In the genomic region with DNA sequence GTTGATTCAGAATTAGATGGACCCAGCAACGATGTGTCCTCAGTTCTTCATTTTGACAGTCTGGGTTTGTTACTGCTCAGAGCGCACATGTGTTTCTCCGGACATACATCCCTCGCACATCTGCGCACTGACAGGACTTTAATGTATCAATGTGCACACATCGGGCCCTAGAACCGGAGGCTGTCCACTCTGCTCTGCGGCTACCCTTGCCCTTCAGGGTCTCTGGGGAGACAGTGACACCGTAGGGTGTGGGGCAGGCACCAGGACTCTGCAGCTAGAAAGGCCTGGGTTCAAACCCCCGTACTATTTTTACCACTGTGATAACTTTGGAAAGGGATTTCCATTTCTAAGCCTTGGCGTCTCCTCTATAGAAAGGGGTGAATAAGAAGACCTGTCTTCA, we compare ENCODE assay signal across 15 cellular contexts. TPM values are rescaled to one million over a fixed set of nuclear protein-coding genes. Genes with fewer than 3 reads are reported as not detected.
DNase-seq lines count a peak whose midpoint lies in the region; ATAC-seq and TF ChIP-seq lines count a peak whose summit lies in the region.
"Had no signal": no experiment of that assay in that cellular context is flagged by ENCODE, and none has a peak within 500 bp of the region (broad histone marks: within the 10 kb centered on the region; RNA-seq: fewer than 3 reads in every experiment).

No MANE protein-coding gene starts in this region.

- H3K9me3 ChIP-seq in right atrium auricular region (no peaks in the 10 kb centered on the region), upper lobe of right lung (no peaks in the 10 kb centered on the region)
- H3K9me3 ChIP-seq: A549, SJSA1 had no signal

- intact Hi-C loops in left cardiac atrium (cut with DNase I): no loop called here
- intact Hi-C loops in upper lobe of right lung (cut with DNase I): no loop called here

- no peak for ATAC-seq in left cardiac atrium
- no peak for ATAC-seq in upper lobe of right lung
- ATAC-seq: A549 had no signal

- H3K27ac ChIP-seq in right atrium auricular region (no peak overlapping the region), upper lobe of right lung (peak overlapping the region; percentile 71)
- H3K27ac ChIP-seq: C4-2B, SJSA1 had no signal

- H3K36me3 ChIP-seq in right atrium auricular region: no peaks in the 10 kb centered on the region
- H3K36me3 ChIP-seq in upper lobe of right lung: no peaks in the 10 kb centered on the region
- H3K36me3 ChIP-seq: SJSA1 had no signal

- no peak for TF ChIP-seq CTCF in right atrium auricular region (IDR thresholded peaks at IDR 0.05)
- no peak for TF ChIP-seq CTCF in upper lobe of right lung (IDR thresholded peaks at IDR 0.05)

- no peak overlapping the region for H3K4me3 ChIP-seq in right atrium auricular region
- no peak overlapping the region for H3K4me3 ChIP-seq in upper lobe of right lung
- H3K4me3 ChIP-seq: A549, SJSA1 had no signal

- H3K27me3 ChIP-seq in right atrium auricular region (no peaks in the 10 kb centered on the region), upper lobe of right lung (no peaks in the 10 kb centered on the region)

- DNase-seq in right atrium auricular region (ENCODE audit: low spot score) (peak; percentile 28), left cardiac atrium (no peak), mesenteric fat pad (ENCODE audit: low spot score) (peak; percentile 73), upper lobe of right lung (no peak), HUDEP-2 (lab: John Stamatoyannopoulos, UW; ENCODE audit: unreplicated experiment in 76 of 76) (no peak), NCI-H2029 (lab: John Stamatoyannopoulos, UW) (no peak)
- peak; percentile 12 for DNase-seq in activated CD8-positive, alpha-beta memory T cell treated with anti-CD3 and anti-CD28 coated beads, Interleukin-2, amount 50 U/mL, for 48 hours
- no peak for DNase-seq in effector CD8-positive, alpha-beta T cell (lab: John Stamatoyannopoulos, UW)
- DNase-seq: DMS153, NCI-H1092, NCI-H345, NCI-H526 treated with DMSO at 0.1 percent for 48 hours had no signal

- H3K4me1 ChIP-seq in right atrium auricular region: peaks cover 0 to 14% of the 10 kb centered on the region in 2 donors
- peaks cover 14% of the 10 kb centered on the region for H3K4me1 ChIP-seq in upper lobe of right lung
- H3K4me1 ChIP-seq: SJSA1 had no signal

RNA-seq across cellular contexts. Expression of a gene that starts 23.5 kb away (rescaled TPM):
- total RNA-seq in right atrium auricular region (10 to 100 TPM; 13.2 to 18.1 TPM), left cardiac atrium (10 to 100 TPM; 17.5 to 22.7 TPM), mesenteric fat pad (45.7 TPM), upper lobe of right lung (690 TPM)

Comparison
In these comparisons a context has a peak if more than half of its experiments do, and no peak if none do; other contexts are left out.
1. DNase-seq: peak in right atrium auricular region (single experiment), activated CD8-positive, alpha-beta memory T cell treated with anti-CD3 and anti-CD28 coated beads, Interleukin-2, amount 50 U/mL, for 48 hours (single experiment) and mesenteric fat pad (single experiment); none in left cardiac atrium (single experiment), upper lobe of right lung (single experiment), HUDEP-2 (0 of 76), NCI-H2029 (single experiment) and effector CD8-positive, alpha-beta T cell (single experiment).
2. RNA of a gene that starts 23.5 kb away (total RNA-seq): 690 TPM in upper lobe of right lung (single experiment); 45.7 TPM in mesenteric fat pad (single experiment), 17.5 to 22.7 TPM in left cardiac atrium and 13.2 to 18.1 TPM in right atrium auricular region; every median in the first group is over 10 times any median in the second.